Comparison of ENCODE assay signal across 8 cellular contexts in genomic region chr19:13430790-13431582, GRCh38.
DNase-seq lines count a peak whose midpoint lies in the region; ATAC-seq and TF ChIP-seq lines count a peak whose summit lies in the region.

No MANE protein-coding gene starts in this region.

- ATAC-seq in GM18858 (IDR thresholded peaks at IDR 0.05; ENCODE audit: unreplicated experiment) (no peak), GM18517 (IDR thresholded peaks at IDR 0.05; ENCODE audit: unreplicated experiment) (no peak)

- H2AFZ ChIP-seq in OCI-LY3 (ENCODE audit: low read depth, low read length), result no peak overlapping the region

- H3K4me1 ChIP-seq in OCI-LY3 (ENCODE audit: low read length), result no peaks in the 10 kb centered on the region
- peaks cover 12% of the 10 kb centered on the region for H3K4me1 ChIP-seq in cardiac muscle cell (ENCODE audit: low read depth)

- 0 out of 2 replicates have a peak, but pooled peaks cover 3% of the 10 kb centered on the region for H3K27me3 ChIP-seq in OCI-LY3 (ENCODE audit: low read depth, low read length)
- no peaks in the 10 kb centered on the region for H3K27me3 ChIP-seq in cardiac muscle cell

- peak; percentile 84 for TF ChIP-seq CTCF in OCI-LY3 (IDR thresholded peaks at IDR 0.05; ENCODE audit: low read depth, low read length)
- TF ChIP-seq CTCF in cardiac muscle cell (IDR thresholded peaks at IDR 0.05; ENCODE audit: low read depth, low read length), result peak; percentile 91

- peak; percentile 33 for DNase-seq in activated gamma-delta T cell treated with Interleukin-2 at 50 U/mL for 16 hours
- DNase-seq in activated gamma-delta T cell (lab: John Stamatoyannopoulos, UW), result no peak
- peak; percentile 10 for DNase-seq in activated T-helper 1 cell treated with Interleukin-2 at 50 U/mL for 16 hours (ENCODE audit: low read depth)
- DNase-seq in cardiac muscle cell (ENCODE audit: low read depth in 1 of 2, low spot score in 1 of 2), result peak; percentile 50 to 71
- DNase-seq in stimulated activated CD4-positive, alpha-beta T cell treated with anti-CD3 and anti-CD28 coated beads, Interleukin-12 subunit alpha, Interleukin-12 subunit beta, amount 100 ng/mL, for 48 hours (ENCODE audit: low read depth in 2 of 3, low spot score in 1 of 3), result peak; percentile 22 to 46 (median 46)

- no peak overlapping the region for H3K4me3 ChIP-seq in OCI-LY3 (ENCODE audit: low read length)
- H3K4me3 ChIP-seq in cardiac muscle cell, result no peak overlapping the region

- H3K36me3 ChIP-seq in OCI-LY3 (replicated peaks; ENCODE audit: low read depth, low read length) (no peaks in the 10 kb centered on the region), cardiac muscle cell (no peaks in the 10 kb centered on the region)

- no peaks in the 10 kb centered on the region for H3K79me2 ChIP-seq in OCI-LY3 (ENCODE audit: low read length)

- H3K9me3 ChIP-seq in OCI-LY3 (ENCODE audit: insufficient read depth, low read length) (no peaks in the 10 kb centered on the region; the same call in 1 of the 2 replicates), cardiac muscle cell (ENCODE audit: low read depth) (no peaks in the 10 kb centered on the region)

- H4K20me1 ChIP-seq in OCI-LY3 (ENCODE audit: insufficient read depth, low read length), result no peaks in the 10 kb centered on the region

- H3K27ac ChIP-seq in OCI-LY3 (ENCODE audit: low read length), result no peak overlapping the region
- H3K27ac ChIP-seq in cardiac muscle cell, result no peak overlapping the region

- no peak overlapping the region for H3K4me2 ChIP-seq in OCI-LY3 (ENCODE audit: low read length)

- no peak overlapping the region for H3K9ac ChIP-seq in OCI-LY3 (ENCODE audit: low read length)
